Comparison of ENCODE assay signal across 8 cellular contexts in genomic region chr11:47406896-47407745, GRCh38. TPM values are rescaled to one million over a fixed set of nuclear protein-coding genes. Genes with fewer than 3 reads are reported as not detected.
DNase-seq lines count a peak whose midpoint lies in the region; ATAC-seq and TF ChIP-seq lines count a peak whose summit lies in the region.

No MANE protein-coding gene starts in this region.

- H3K9me3 ChIP-seq in HUES6 (ENCODE audit: control insufficient read depth, insufficient read depth, low read depth, low read length), result no peaks in the 10 kb centered on the region
- H3K9me3 ChIP-seq in hepatocyte (ENCODE audit: low read depth), result no peaks in the 10 kb centered on the region

- H3K27ac Mint-ChIP-seq in activated CD8-positive, alpha-beta T cell treated with anti-CD3 and anti-CD28 coated beads for 36 hours, result peak overlapping the region; percentile 93
- peak overlapping the region; percentile 92 for H3K27ac Mint-ChIP-seq in stimulated activated memory B cell treated with anti-CD40 and anti-IgM and Interleukin-4, amounts not matched to agents 10 μg/mL and 1 μg/mL and 100 μg/mL, for 72 hours

- H3K9ac ChIP-seq in HUES6 (ENCODE audit: low read length), result peak overlapping the region; percentile 73

- H3K27me3 Mint-ChIP-seq in activated CD8-positive, alpha-beta T cell treated with anti-CD3 and anti-CD28 coated beads for 36 hours, result no peaks in the 10 kb centered on the region
- H3K27me3 Mint-ChIP-seq in stimulated activated memory B cell treated with anti-CD40 and anti-IgM and Interleukin-4, amounts not matched to agents 10 μg/mL and 1 μg/mL and 100 μg/mL, for 72 hours, result no peaks in the 10 kb centered on the region

- H3K4me1 ChIP-seq in HUES6 (ENCODE audit: control insufficient read depth, insufficient read depth, low read length) (peaks cover 15% of the 10 kb centered on the region), hepatocyte (ENCODE audit: insufficient read depth) (peaks cover 19% of the 10 kb centered on the region)

- peaks cover 8% of the 10 kb centered on the region; the same call in 1 of the 2 replicates for H3K36me3 ChIP-seq in HUES6 (ENCODE audit: control insufficient read depth, insufficient read depth, low read length)
- no peaks in the 10 kb centered on the region for H3K36me3 ChIP-seq in hepatocyte (replicated peaks; ENCODE audit: insufficient read depth, low read depth)

- H3K9me2 ChIP-seq in hepatocyte (replicated peaks; ENCODE audit: insufficient read depth), result no peaks in the 10 kb centered on the region

- H4K20me1 ChIP-seq in hepatocyte (ENCODE audit: insufficient read depth, poor library complexity, severe bottlenecking), result no peaks in the 10 kb centered on the region

- no peak for ATAC-seq in activated CD8-positive, alpha-beta T cell treated with anti-CD3 and anti-CD28 coated beads for 36 hours
- no peak for ATAC-seq in stimulated activated memory B cell treated with anti-CD40 and anti-IgM and Interleukin-4, amounts not matched to agents 10 μg/mL and 1 μg/mL and 100 μg/mL, for 72 hours
- ATAC-seq in GM18907 (IDR thresholded peaks at IDR 0.05; ENCODE audit: unreplicated experiment), result no peak

- 78% methylated on average over 12 of the region's 12 CpGs for WGBS in hepatocyte (ENCODE audit: low lambda C conversion rate, missing lambda C conversion rate)

- H3K4me3 ChIP-seq in HUES6 (ENCODE audit: low read depth, low read length), result peak overlapping the region; percentile 66
- peak overlapping the region; percentile 69 for H3K4me3 ChIP-seq in hepatocyte

- peak overlapping the region; percentile 87 for H3K4me2 ChIP-seq in hepatocyte

- intact Hi-C loops in activated CD8-positive, alpha-beta T cell treated with anti-CD3 and anti-CD28 coated beads for 36 hours (cut with micrococcal nuclease), result no loop called here
- intact Hi-C loops in head of caudate nucleus (cut with DNase I), result loop anchor here (5.0 kb wide), 1 partner anchor 170 kb away; the partner anchor contains the start of genes KBTBD4 and NDUFS3

- peaks cover 18% of the 10 kb centered on the region for H3K79me2 ChIP-seq in hepatocyte

- H3K9me3 Mint-ChIP-seq in activated CD8-positive, alpha-beta T cell treated with anti-CD3 and anti-CD28 coated beads for 36 hours, result no peaks in the 10 kb centered on the region
- no peaks in the 10 kb centered on the region for H3K9me3 Mint-ChIP-seq in stimulated activated memory B cell treated with anti-CD40 and anti-IgM and Interleukin-4, amounts not matched to agents 10 μg/mL and 1 μg/mL and 100 μg/mL, for 72 hours

- no peak for TF ChIP-seq CTCF in activated CD8-positive, alpha-beta T cell treated with anti-CD3 and anti-CD28 coated beads for 36 hours (IDR thresholded peaks at IDR 0.05)
- TF ChIP-seq CTCF in hepatocyte (IDR thresholded peaks at IDR 0.05; ENCODE audit: poor library complexity), result no peak

- no peaks in the 10 kb centered on the region for H3K36me3 Mint-ChIP-seq in activated CD8-positive, alpha-beta T cell treated with anti-CD3 and anti-CD28 coated beads for 36 hours (ENCODE audit: low read depth)
- H3K36me3 Mint-ChIP-seq in stimulated activated memory B cell treated with anti-CD40 and anti-IgM and Interleukin-4, amounts not matched to agents 10 μg/mL and 1 μg/mL and 100 μg/mL, for 72 hours, result no peaks in the 10 kb centered on the region

- H3K27me3 ChIP-seq in HUES6 (ENCODE audit: control insufficient read depth, insufficient read depth, low read length) (no peaks in the 10 kb centered on the region), hepatocyte (no peaks in the 10 kb centered on the region)

- peak overlapping the region; percentile 88 for H2AFZ ChIP-seq in hepatocyte

- no peak for DNase-seq in activated CD8-positive, alpha-beta T cell treated with anti-CD3 and anti-CD28 coated beads for 36 hours
- DNase-seq in hepatocyte (ENCODE audit: low spot score) (peak; percentile 23), NCI-H2029 (lab: John Stamatoyannopoulos, UW) (no peak), head of caudate nucleus (no peak)
- no peak for DNase-seq in NK-92 treated with Interleukin-12 subunit alpha and Interleukin-12 subunit beta, amount 100 ng/mL, for 24 hours (lab: John Stamatoyannopoulos, UW)

- POLR2A ChIA-PET in activated CD8-positive, alpha-beta T cell treated with anti-CD3 and anti-CD28 coated beads for 36 hours (lab: Charles Lee), result interaction anchor here (0.6 to 6.4 kb wide), 5 partner anchors 9 to 184 kb away, joined by 3 to 54 read pairs (median 3); partner anchors contain the start of genes CELF1 and PSMC3

- CTCF ChIA-PET in activated CD8-positive, alpha-beta T cell treated with anti-CD3 and anti-CD28 coated beads for 36 hours (lab: Charles Lee), result interaction anchor here (0.8 to 6.7 kb wide), 4 partner anchors 13 to 47 kb away, joined by 3 to 108 read pairs (median 47); partner anchors contain the start of gene PSMC3

- H3K4me1 Mint-ChIP-seq in activated CD8-positive, alpha-beta T cell treated with anti-CD3 and anti-CD28 coated beads for 36 hours (ENCODE audit: low read depth), result peaks cover 21% of the 10 kb centered on the region
- peaks cover 51% of the 10 kb centered on the region for H3K4me1 Mint-ChIP-seq in stimulated activated memory B cell treated with anti-CD40 and anti-IgM and Interleukin-4, amounts not matched to agents 10 μg/mL and 1 μg/mL and 100 μg/mL, for 72 hours

- H3K27ac ChIP-seq in HUES6 (ENCODE audit: low read depth, low read length) (peak overlapping the region; percentile 6; the same call in 1 of the 2 replicates), hepatocyte (peak overlapping the region; percentile 95)

- peak overlapping the region; percentile 86 for H3K4me3 Mint-ChIP-seq in activated CD8-positive, alpha-beta T cell treated with anti-CD3 and anti-CD28 coated beads for 36 hours
- peak overlapping the region; percentile 84 for H3K4me3 Mint-ChIP-seq in stimulated activated memory B cell treated with anti-CD40 and anti-IgM and Interleukin-4, amounts not matched to agents 10 μg/mL and 1 μg/mL and 100 μg/mL, for 72 hours

RNA-seq across cellular contexts. Expression of gene SLC39A13, which starts 1.3 kb away (rescaled TPM):
- 10 to 100 TPM; 10.0 to 10.5 TPM for total RNA-seq in activated CD8-positive, alpha-beta T cell treated with anti-CD3 and anti-CD28 coated beads for 36 hours
- 60.8 and 72.3 TPM in 2 replicates for total RNA-seq in hepatocyte
- 118 and 119 TPM in 2 replicates for polyA plus RNA-seq in hepatocyte

RNA-seq across cellular contexts. Expression of gene PSMC3, which starts 19.1 kb away (rescaled TPM):
- 100 to 1,000 TPM; 137 to 140 TPM for total RNA-seq in activated CD8-positive, alpha-beta T cell treated with anti-CD3 and anti-CD28 coated beads for 36 hours
- total RNA-seq in hepatocyte, result 95.8 and 103 TPM in 2 replicates
- 142 and 159 TPM in 2 replicates for polyA plus RNA-seq in hepatocyte

RNA-seq across cellular contexts. Expression of gene SPI1, which starts 28.8 kb away (rescaled TPM):
- under 1 TPM in 1 of 2 experiments, not detected in 1; 0.25 TPM for total RNA-seq in activated CD8-positive, alpha-beta T cell treated with anti-CD3 and anti-CD28 coated beads for 36 hours
- total RNA-seq in hepatocyte, result 0.13 and 1.1 TPM in 2 replicates
- 2.0 and 3.3 TPM in 2 replicates for polyA plus RNA-seq in hepatocyte

RNA-seq across cellular contexts. Expression of gene RAPSN, which starts 41.8 kb away (rescaled TPM):
- total RNA-seq in activated CD8-positive, alpha-beta T cell treated with anti-CD3 and anti-CD28 coated beads for 36 hours, result under 1 TPM; 0.36 to 0.81 TPM
- 0.44 TPM in 1 of 2 replicates, not detected in the other for total RNA-seq in hepatocyte
- 0.34 and 0.46 TPM in 2 replicates for polyA plus RNA-seq in hepatocyte

RNA-seq across cellular contexts. Expression of gene MYBPC3, which starts 54.6 kb away (rescaled TPM):
- total RNA-seq in activated CD8-positive, alpha-beta T cell treated with anti-CD3 and anti-CD28 coated beads for 36 hours, result not detected
- total RNA-seq in hepatocyte, result 0.68 and 1.4 TPM in 2 replicates
- 0.51 and 0.75 TPM in 2 replicates for polyA plus RNA-seq in hepatocyte
